Comparison of ENCODE assay signal across 1 cellular context in the genomic region with DNA sequence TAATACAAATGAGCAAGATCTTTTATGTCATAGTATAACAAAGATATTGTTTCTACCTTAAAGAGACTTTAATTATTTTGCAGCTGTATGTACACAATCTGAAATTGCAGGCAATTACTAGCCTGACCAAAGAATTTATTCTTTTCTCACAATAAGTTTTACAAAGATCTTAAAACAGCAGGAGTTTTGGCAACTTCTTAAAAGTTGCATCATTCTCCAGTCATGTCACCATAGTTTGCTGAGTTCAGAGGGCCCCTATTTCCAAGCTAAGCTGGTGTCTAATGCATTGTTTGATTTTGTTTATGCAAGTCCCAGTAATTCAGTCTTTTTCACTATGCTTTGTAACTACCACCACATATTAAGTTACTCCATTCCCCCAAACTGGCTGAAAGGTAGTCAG.
TF ChIP-seq lines count a peak whose summit lies in the region.

No MANE protein-coding gene starts in this region.

TF ChIP-seq in HEK293, 187 proteins besides CTCF, POLR2A, EP300 and RAD21 (continued from another document):
- TF ChIP-seq ZNF843 (tag by site-specific recombination; IDR thresholded peaks at IDR 0.05) (peak; percentile 52; the same call in 1 of the 2 replicates), ZXDB (tag by site-specific recombination; IDR thresholded peaks at IDR 0.05) (no peak), ZNF518A (tag by site-specific recombination; conservative IDR thresholded peaks at IDR 0.05; ENCODE audit: low read depth) (peak; percentile 61), ZFP69B (tag by site-specific recombination; IDR thresholded peaks at IDR 0.05) (peak; percentile 52; the same call in 1 of the 2 replicates), ZNF302 (tag by site-specific recombination; IDR thresholded peaks at IDR 0.05; ENCODE audit: low read depth) (0 out of 2 replicates have a peak, but pooled peaks have one; percentile 54), ZBTB44 (tag by site-specific recombination; IDR thresholded peaks at IDR 0.05) (peak; percentile 89), ZNF350 (tag by site-specific recombination; IDR thresholded peaks at IDR 0.05) (0 out of 2 replicates have a peak, but pooled peaks have one; percentile 6), ZNF433 (tag by site-specific recombination; IDR thresholded peaks at IDR 0.05; ENCODE audit: low read depth) (no peak), ZNF157 (tag by site-specific recombination; IDR thresholded peaks at IDR 0.05) (no peak), ZEB2 (tag by site-specific recombination; IDR thresholded peaks at IDR 0.05) (peak; percentile 75), ZFP41 (tag by site-specific recombination; IDR thresholded peaks at IDR 0.05; ENCODE audit: borderline replicate concordance) (no peak), ZNF311 (tag by site-specific recombination; IDR thresholded peaks at IDR 0.05; ENCODE audit: borderline replicate concordance) (no peak), MZF1 (tag by site-specific recombination; IDR thresholded peaks at IDR 0.05; ENCODE audit: borderline replicate concordance) (0 out of 2 replicates have a peak, but pooled peaks have one; percentile 18), IKZF3 (tag by site-specific recombination; IDR thresholded peaks at IDR 0.05) (no peak), OSR2 (tag by site-specific recombination; IDR thresholded peaks at IDR 0.05) (peak; percentile 18; the same call in 1 of the 2 replicates), OVOL3 (tag by site-specific recombination; IDR thresholded peaks at IDR 0.05) (no peak), ZNF707 (tag by site-specific recombination; IDR thresholded peaks at IDR 0.05) (no peak), ZBTB17 (tag by site-specific recombination; IDR thresholded peaks at IDR 0.05) (peak; percentile 39; the same call in 1 of the 2 replicates), PRDM4 (tag by site-specific recombination; IDR thresholded peaks at IDR 0.05) (no peak), ZNF335 (tag by site-specific recombination; conservative IDR thresholded peaks at IDR 0.05) (peak; percentile 72), ZNF146 (tag by site-specific recombination; IDR thresholded peaks at IDR 0.05) (no peak), MEIS1 (CRISPR knock-in tag; IDR thresholded peaks at IDR 0.05; ENCODE audit: borderline replicate concordance) (no peak), SP3 (tag by site-specific recombination; IDR thresholded peaks at IDR 0.05) (no peak), BCL11B (tag by site-specific recombination; IDR thresholded peaks at IDR 0.05; ENCODE audit: low read depth) (peak; percentile 45; the same call in 1 of the 2 replicates), ZNF223 (tag by site-specific recombination; IDR thresholded peaks at IDR 0.05) (no peak), ZNF24 (tag by site-specific recombination; IDR thresholded peaks at IDR 0.05) (peak; percentile 41; the same call in 1 of the 2 replicates), ATF2 (tag by site-specific recombination; IDR thresholded peaks at IDR 0.05; ENCODE audit: low read depth) (peak; percentile 47), ZNF692 (tag by site-specific recombination; IDR thresholded peaks at IDR 0.05) (peak; percentile 71), BCL6B (tag by site-specific recombination; IDR thresholded peaks at IDR 0.05) (peak; percentile 25; the same call in 1 of the 2 replicates), BCL11A (tag by site-specific recombination; IDR thresholded peaks at IDR 0.05; ENCODE audit: low read depth) (peak; percentile 16; the same call in 1 of the 2 replicates), ZNF660 (tag by site-specific recombination; IDR thresholded peaks at IDR 0.05) (peak; percentile 90), ZNF558 (tag by site-specific recombination; IDR thresholded peaks at IDR 0.05) (peak; percentile 62; the same call in 1 of the 2 replicates), ZNF621 (tag by site-specific recombination; IDR thresholded peaks at IDR 0.05) (no peak), ZNF629 (tag by site-specific recombination; IDR thresholded peaks at IDR 0.05) (peak; percentile 31; the same call in 1 of the 2 replicates), HOXA7 (CRISPR knock-in tag; IDR thresholded peaks at IDR 0.05; ENCODE audit: borderline replicate concordance) (no peak), ZBTB7A (tag by site-specific recombination; IDR thresholded peaks at IDR 0.05; ENCODE audit: low read depth) (no peak), ZNF2 (tag by site-specific recombination; IDR thresholded peaks at IDR 0.05) (no peak)
- TF ChIP-seq, protein P1, sequence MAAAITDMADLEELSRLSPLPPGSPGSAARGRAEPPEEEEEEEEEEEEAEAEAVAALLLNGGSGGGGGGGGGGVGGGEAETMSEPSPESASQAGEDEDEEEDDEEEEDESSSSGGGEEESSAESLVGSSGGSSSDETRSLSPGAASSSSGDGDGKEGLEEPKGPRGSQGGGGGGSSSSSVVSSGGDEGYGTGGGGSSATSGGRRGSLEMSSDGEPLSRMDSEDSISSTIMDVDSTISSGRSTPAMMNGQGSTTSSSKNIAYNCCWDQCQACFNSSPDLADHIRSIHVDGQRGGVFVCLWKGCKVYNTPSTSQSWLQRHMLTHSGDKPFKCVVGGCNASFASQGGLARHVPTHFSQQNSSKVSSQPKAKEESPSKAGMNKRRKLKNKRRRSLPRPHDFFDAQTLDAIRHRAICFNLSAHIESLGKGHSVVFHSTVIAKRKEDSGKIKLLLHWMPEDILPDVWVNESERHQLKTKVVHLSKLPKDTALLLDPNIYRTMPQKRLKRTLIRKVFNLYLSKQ (tag by site-specific recombination; IDR thresholded peaks at IDR 0.05; ENCODE audit: borderline replicate concordance) = no peak
- TF ChIP-seq, protein P2, sequence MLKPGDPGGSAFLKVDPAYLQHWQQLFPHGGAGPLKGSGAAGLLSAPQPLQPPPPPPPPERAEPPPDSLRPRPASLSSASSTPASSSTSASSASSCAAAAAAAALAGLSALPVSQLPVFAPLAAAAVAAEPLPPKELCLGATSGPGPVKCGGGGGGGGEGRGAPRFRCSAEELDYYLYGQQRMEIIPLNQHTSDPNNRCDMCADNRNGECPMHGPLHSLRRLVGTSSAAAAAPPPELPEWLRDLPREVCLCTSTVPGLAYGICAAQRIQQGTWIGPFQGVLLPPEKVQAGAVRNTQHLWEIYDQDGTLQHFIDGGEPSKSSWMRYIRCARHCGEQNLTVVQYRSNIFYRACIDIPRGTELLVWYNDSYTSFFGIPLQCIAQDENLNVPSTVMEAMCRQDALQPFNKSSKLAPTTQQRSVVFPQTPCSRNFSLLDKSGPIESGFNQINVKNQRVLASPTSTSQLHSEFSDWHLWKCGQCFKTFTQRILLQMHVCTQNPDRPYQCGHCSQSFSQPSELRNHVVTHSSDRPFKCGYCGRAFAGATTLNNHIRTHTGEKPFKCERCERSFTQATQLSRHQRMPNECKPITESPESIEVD (tag by site-specific recombination; IDR thresholded peaks at IDR 0.05) = peak; percentile 96
- TF ChIP-seq, protein P3, sequence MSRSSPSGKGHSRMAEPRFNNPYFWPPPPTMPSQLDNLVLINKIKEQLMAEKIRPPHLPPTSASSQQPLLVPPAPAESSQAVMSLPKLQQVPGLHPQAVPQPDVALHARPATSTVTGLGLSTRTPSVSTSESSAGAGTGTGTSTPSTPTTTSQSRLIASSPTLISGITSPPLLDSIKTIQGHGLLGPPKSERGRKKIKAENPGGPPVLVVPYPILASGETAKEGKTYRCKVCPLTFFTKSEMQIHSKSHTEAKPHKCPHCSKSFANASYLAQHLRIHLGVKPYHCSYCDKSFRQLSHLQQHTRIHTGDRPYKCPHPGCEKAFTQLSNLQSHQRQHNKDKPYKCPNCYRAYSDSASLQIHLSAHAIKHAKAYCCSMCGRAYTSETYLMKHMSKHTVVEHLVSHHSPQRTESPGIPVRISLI (tag by site-specific recombination; IDR thresholded peaks at IDR 0.05) = no peak
